20 cellular contexts compared by ENCODE assay signal in genomic region chr5:116646611-116647289, GRCh38.
"Had no signal": no experiment of that assay in that cellular context is flagged by ENCODE, and none has a peak within 500 bp of the region (broad histone marks: within the 10 kb centered on the region; RNA-seq: fewer than 3 reads in every experiment).

No MANE protein-coding gene starts in this region.

- H3K27me3 ChIP-seq: adrenal gland, ascending aorta, transverse colon, uterus had no signal

- H3K9me3 ChIP-seq: adrenal gland, ascending aorta, transverse colon, uterus had no signal

- H3K4me1 ChIP-seq: adrenal gland, ascending aorta, transverse colon, uterus had no signal

- DNase-seq: activated CD4-positive, CD25-positive, alpha-beta regulatory T cell treated with anti-CD3 and anti-CD28 coated beads, Interleukin-2, amount 50 U/mL, for 72 hours; activated T-cell treated with anti-CD3 and anti-CD28 coated beads, Interleukin-2, amount 50 U/mL, for 1 hour; adrenal gland; cerebellar nuclear complex; endodermal cell; kidney; naive thymus-derived CD4-positive, alpha-beta T cell; posterior cingulate gyrus; stimulated activated CD4-positive, alpha-beta T cell treated with anti-CD3 and anti-CD28 coated beads, Interleukin-15, amount 100 ng/mL, for 24 hours; transverse colon; uterus had no signal

- H3K4me2 ChIP-seq: smooth muscle cell had no signal

- ATAC-seq: activated T-helper 17 cell treated with anti-CD3 and anti-CD28 coated beads, Interleukin-2, amount 50 U/mL, for 72 hours; naive thymus-derived CD4-positive, alpha-beta T cell; sciatic nerve; stimulated activated memory B cell treated with anti-CD40 and anti-IgM and Interleukin-4, amounts not matched to agents 10 μg/mL and 1 μg/mL and 100 μg/mL, for 72 hours had no signal

- H3K36me3 ChIP-seq: adrenal gland, ascending aorta, transverse colon, uterus had no signal

- H3K4me3 ChIP-seq: adrenal gland, ascending aorta, coronary artery, lung, smooth muscle cell, transverse colon, uterus had no signal

- FAIRE-seq: kidney had no signal

- H3K27ac ChIP-seq: adrenal gland, ascending aorta, coronary artery, epithelial cell of prostate, transverse colon, uterus, VCaP had no signal
